12 cellular contexts compared by ENCODE assay signal in genomic region chr6:105609375-105609991, GRCh38.
A peak's percentile ranks its signal among the peaks of the same experiment; 100 is the strongest.
DNase-seq lines count a peak whose midpoint lies in the region; ATAC-seq and TF ChIP-seq lines count a peak whose summit lies in the region.
"Had no signal": no experiment of that assay in that cellular context is flagged by ENCODE, and none has a peak within 500 bp of the region (broad histone marks: within the 10 kb centered on the region; RNA-seq: fewer than 3 reads in every experiment).

No MANE protein-coding gene starts in this region.

- 92% methylated on average over 11 to 14 of the region's 14 CpGs for WGBS in endodermal cell (ENCODE audit: insufficient coverage in 1 of 2, insufficient read length in 1 of 2), 2 experiments
- WGBS in mesodermal cell (ENCODE audit: insufficient coverage in 2 of 2), 2 experiments = 74 to 83% methylated on average over 10 to 13 of the region's 14 CpGs

- H3K27ac Mint-ChIP-seq in endodermal cell = no peak overlapping the region
- H3K27ac Mint-ChIP-seq: H9 had no signal

- H3K9ac ChIP-seq in endodermal cell (ENCODE audit: extremely low read depth, low read length, poor library complexity, severe bottlenecking) = no peak overlapping the region

- H3K4me1 ChIP-seq in endodermal cell (ENCODE audit: control insufficient read depth, insufficient read depth, low read length) = peaks cover 4% of the 10 kb centered on the region
- H3K4me1 ChIP-seq in mesodermal cell (ENCODE audit: control insufficient read depth, insufficient read depth, low read length, poor library complexity, severe bottlenecking) = peaks cover 39% of the 10 kb centered on the region

- H3K36me3 ChIP-seq in endodermal cell (ENCODE audit: control insufficient read depth, insufficient read depth, low read length) (no peaks in the 10 kb centered on the region), mesodermal cell (ENCODE audit: control insufficient read depth, insufficient read depth, low read length) (no peaks in the 10 kb centered on the region)

- no peaks in the 10 kb centered on the region for H3K36me3 Mint-ChIP-seq in endodermal cell (ENCODE audit: low read depth)

- H3K27ac ChIP-seq in endodermal cell (ENCODE audit: low read depth, low read length) = peak overlapping the region; percentile 17
- peak overlapping the region; percentile 98 for H3K27ac ChIP-seq in mesodermal cell (ENCODE audit: low read depth, low read length, severe bottlenecking)
- H3K27ac ChIP-seq: HL-60 had no signal

- no peak overlapping the region for H3K4me3 Mint-ChIP-seq in endodermal cell
- H3K4me3 Mint-ChIP-seq: H9 had no signal

- peaks cover 3% of the 10 kb centered on the region for H3K9me3 Mint-ChIP-seq in endodermal cell
- H3K9me3 Mint-ChIP-seq: H9 had no signal

- no peak for ATAC-seq in HG02571 (IDR thresholded peaks at IDR 0.05; ENCODE audit: unreplicated experiment)
- ATAC-seq in HG03342 (IDR thresholded peaks at IDR 0.05; ENCODE audit: unreplicated experiment) = no peak

- H3K9me3 ChIP-seq in endodermal cell (ENCODE audit: control insufficient read depth, low read length) (peaks cover 5% of the 10 kb centered on the region), mesodermal cell (ENCODE audit: control insufficient read depth, low read length) (peaks cover 7% of the 10 kb centered on the region)

- H3K27me3 ChIP-seq in endodermal cell (ENCODE audit: control insufficient read depth, insufficient read depth, low read length, poor library complexity, severe bottlenecking) = no peaks in the 10 kb centered on the region

- peaks cover 16% of the 10 kb centered on the region for H3K4me1 Mint-ChIP-seq in endodermal cell

- no peak for TF ChIP-seq CTCF in endodermal cell (conservative IDR thresholded peaks at IDR 0.05)

- no peak overlapping the region for H3K4me3 ChIP-seq in endodermal cell (ENCODE audit: low read length)
- no peak overlapping the region for H3K4me3 ChIP-seq in mesodermal cell (ENCODE audit: extremely low read depth, insufficient read depth, low read length, poor library complexity, severe bottlenecking)

- no peaks in the 10 kb centered on the region for H3K27me3 Mint-ChIP-seq in endodermal cell (ENCODE audit: insufficient read depth)

- DNase-seq in A172 (ENCODE audit: low spot score) (peak; percentile 60), endodermal cell (no peak)
- DNase-seq in activated effector memory CD4-positive, alpha-beta T cell treated with Interleukin-2 at 50 U/mL for 16 hours = no peak
- DNase-seq in activated CD4-positive, alpha-beta T cell treated with anti-CD3 and anti-CD28 coated beads, Interleukin-2, amount 50 U/mL, for 4 hours = no peak
- DNase-seq: AML-193, H9, NCI-H2171 treated with DMSO at 0.1 percent for 48 hours had no signal

TF ChIP-seq in PFSK-1, 5 proteins besides CTCF, POLR2A, EP300 and RAD21:
- no peak for TF ChIP-seq SIN3A (IDR thresholded peaks at IDR 0.05; ENCODE audit: borderline replicate concordance, insufficient read depth, low read length)
- no peak for TF ChIP-seq FOXP2 (optimal IDR thresholded peaks at IDR 0.05; ENCODE audit: borderline replicate concordance, extremely low read depth, extremely low read length, insufficient read depth)
- peak in 1 of 2 experiments; percentile 21; a peak in 1 of 4 replicates for TF ChIP-seq REST (IDR thresholded peaks at IDR 0.05; ENCODE audit: insufficient read depth in 1 of 2, low read depth in 2 of 2, low read length in 2 of 2)
- TF ChIP-seq POLR2AphosphoS5 (IDR thresholded peaks at IDR 0.05; ENCODE audit: low read depth, low read length) = no peak
- 0 out of 2 replicates have a peak, but pooled peaks have one; percentile 27 for TF ChIP-seq TAF1 (IDR thresholded peaks at IDR 0.05; ENCODE audit: borderline replicate concordance, insufficient read depth, low read length)
